8 cellular contexts compared by ENCODE assay signal in the genomic region with DNA sequence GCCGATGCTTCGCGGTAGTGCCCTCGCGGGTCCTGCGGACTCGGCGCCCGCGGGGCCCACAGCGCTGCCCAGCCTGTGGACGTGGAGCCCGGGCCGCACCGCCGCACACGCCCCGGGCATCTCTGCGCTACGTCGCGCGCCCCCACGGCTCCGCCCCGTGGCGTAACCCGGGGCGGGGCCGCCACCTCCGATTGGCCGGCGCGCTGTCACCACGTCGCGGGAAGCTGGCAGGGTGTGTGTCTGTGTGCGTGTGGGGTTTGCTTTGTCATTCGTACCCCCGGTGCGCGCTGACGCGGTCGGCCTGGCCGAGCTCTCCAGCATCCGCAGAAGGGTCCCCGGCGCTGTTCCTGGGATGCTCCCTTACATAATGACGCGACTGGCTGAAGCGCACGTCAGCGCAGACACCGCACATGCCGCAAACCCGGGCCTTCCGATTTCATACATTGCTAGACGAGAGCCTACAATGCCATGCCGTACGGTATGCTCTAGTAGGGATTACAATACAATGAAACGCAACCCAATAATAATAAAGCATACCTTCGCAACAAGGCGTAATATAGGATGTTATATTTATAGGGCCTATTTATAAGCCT. TPM values are rescaled to one million over a fixed set of nuclear protein-coding genes. Genes with fewer than 3 reads are reported as not detected.
DNase-seq lines count a peak whose midpoint lies in the region; ATAC-seq and TF ChIP-seq lines count a peak whose summit lies in the region.

No MANE protein-coding gene starts in this region.

- no peaks in the 10 kb centered on the region for H3K27me3 ChIP-seq in dorsolateral prefrontal cortex
- H3K27me3 ChIP-seq in lower lobe of right lung (ENCODE audit: low read depth): no peaks in the 10 kb centered on the region

- DNase-seq in CD1c-positive myeloid dendritic cell (ENCODE audit: extremely low spot score): peak; percentile 96
- peak; percentile 90 for DNase-seq in NCI-H69 (lab: John Stamatoyannopoulos, UW)
- DNase-seq in activated CD4-positive, alpha-beta T cell treated with anti-CD3 and anti-CD28 coated beads, Interleukin-2, amount 50 U/mL, for 4 hours: peak; percentile 74 to 80
- DNase-seq in dorsolateral prefrontal cortex: peak; percentile 79 to 95 (median 92)
- DNase-seq in lower lobe of right lung: peak; percentile 92
- DNase-seq in stimulated activated CD4-positive, alpha-beta T cell treated with anti-CD3 and anti-CD28 coated beads, TNF-alpha, amount 100 ng/mL, for 24 hours (ENCODE audit: low read depth in 3 of 3): peak; percentile 72 to 82 (median 76)

- H3K27ac ChIP-seq in dorsolateral prefrontal cortex (peak overlapping the region; percentile 82 to 100 (median 99)), lower lobe of right lung (peak overlapping the region; percentile 94)

- intact Hi-C loops in dorsolateral prefrontal cortex (cut with DNase I): loop anchor here in 1 of 2 donors (2.0 to 10.0 kb wide), 3 partner anchors 91 to 375 kb away; a partner anchor contains a TSS
- intact Hi-C loops in lower lobe of right lung (cut with DNase I): no loop called here

- no peaks in the 10 kb centered on the region for H3K36me3 ChIP-seq in lower lobe of right lung

- H3K4me3 ChIP-seq in dorsolateral prefrontal cortex (peak overlapping the region; percentile 66 to 100 (median 92)), lower lobe of right lung (peak overlapping the region; percentile 92)

- H3K9me3 ChIP-seq in lower lobe of right lung: no peaks in the 10 kb centered on the region

- H3K4me1 ChIP-seq in lower lobe of right lung: peaks cover 36% of the 10 kb centered on the region

- TF ChIP-seq CTCF in dorsolateral prefrontal cortex (IDR thresholded peaks at IDR 0.05 in 54 of 56, conservative IDR thresholded peaks at IDR 0.05 in 2 of 56; ENCODE audit: low read depth in 1 of 56, partially characterized antibody in 56 of 56): peak in 15 of 56 donors; percentile 7 to 34 (median 17)
- no peak for TF ChIP-seq CTCF in lower lobe of right lung (IDR thresholded peaks at IDR 0.05)

- peak; percentile 75 for ATAC-seq in GM19397 (IDR thresholded peaks at IDR 0.05; ENCODE audit: unreplicated experiment)
- peak; percentile 67 for ATAC-seq in HG03521 (IDR thresholded peaks at IDR 0.05; ENCODE audit: unreplicated experiment)
- peak; percentile 97 for ATAC-seq in lower lobe of right lung

RNA-seq across cellular contexts. Expression of a gene that starts 0.5 kb away (rescaled TPM):
- 10 to 100 TPM; 18.5 to 37.8 (median 29.8) TPM for total RNA-seq in dorsolateral prefrontal cortex
- total RNA-seq in lower lobe of right lung: 19.7 TPM

RNA-seq across cellular contexts. Expression of a gene that starts 9.5 kb away (rescaled TPM):
- 1 to 10 TPM in 96 of 120 experiments, under 1 TPM in 24; 0.41 to 6.2 (median 1.7) TPM for total RNA-seq in dorsolateral prefrontal cortex
- 0.65 TPM for total RNA-seq in lower lobe of right lung

Comparison
In these comparisons a context has a peak if more than half of its experiments do, and no peak if none do; other contexts are left out.
1. Peak in every context shown above with its lines: DNase-seq, ATAC-seq, H3K4me3 ChIP-seq and H3K27ac ChIP-seq.